Comparison of ENCODE assay signal across 15 cellular contexts in genomic region chr1:93798301-93798700, GRCh38.
DNase-seq lines count a peak whose midpoint lies in the region; ATAC-seq and TF ChIP-seq lines count a peak whose summit lies in the region.
"Had no signal": no experiment of that assay in that cellular context is flagged by ENCODE, and none has a peak within 500 bp of the region (broad histone marks: within the 10 kb centered on the region; RNA-seq: fewer than 3 reads in every experiment).

No MANE protein-coding gene starts in this region.

- TF ChIP-seq EP300 in upper lobe of left lung (IDR thresholded peaks at IDR 0.05): no peak

- H3K27me3 ChIP-seq in RWPE2 (ENCODE audit: insufficient read depth, poor library complexity, severe bottlenecking) (no peaks in the 10 kb centered on the region), fibroblast of lung (ENCODE audit: control insufficient read depth, insufficient read depth, low read length) (no peaks in the 10 kb centered on the region), upper lobe of left lung (no peaks in the 10 kb centered on the region), ascending aorta (no peaks in the 10 kb centered on the region)

- H4K20me1 ChIP-seq in fibroblast of lung (ENCODE audit: control insufficient read depth, extremely low read depth, insufficient read depth, low read length): no peaks in the 10 kb centered on the region

- intact Hi-C loops in ascending aorta (cut with DNase I): no loop called here

- CTCF ChIA-PET in T-cell (lab: Charles Lee): no interaction called here
- CTCF ChIA-PET in activated CD4-positive, alpha-beta memory T cell treated with anti-CD3 and anti-CD28 coated beads, Interleukin-2, amount 10 ng/mL, durations not matched to agents 7 days and 5 days (lab: Charles Lee): interaction anchor here (0.9 kb wide), 1 partner anchor 15 kb away, joined by 3 read pairs; no protein-coding TSS in a partner anchor

- H3K36me3 ChIP-seq in RWPE2 (ENCODE audit: low read depth) (no peaks in the 10 kb centered on the region), fibroblast of lung (ENCODE audit: control insufficient read depth, insufficient read depth, low read length) (no peaks in the 10 kb centered on the region), upper lobe of left lung (no peaks in the 10 kb centered on the region), ascending aorta (no peaks in the 10 kb centered on the region)

- WGBS in upper lobe of left lung, 2 donors: 26 to 48% methylated on average over 1 of the region's 1 CpG

- H3K27ac Mint-ChIP-seq in T-cell: no peak overlapping the region
- H3K27ac Mint-ChIP-seq in activated CD4-positive, alpha-beta memory T cell treated with anti-CD3 and anti-CD28 coated beads, Interleukin-2, amount 10 ng/mL, durations not matched to agents 7 days and 5 days: no peak overlapping the region
- H3K27ac Mint-ChIP-seq: activated naive CD8-positive, alpha-beta T cell treated with anti-CD3 and anti-CD28 coated beads, Interleukin-2, amount 10 ng/mL, durations not matched to agents 7 days and 5 days; mesothelial cell of epicardium had no signal

- H3K36me3 Mint-ChIP-seq in T-cell: peaks cover 3% of the 10 kb centered on the region
- no peaks in the 10 kb centered on the region for H3K36me3 Mint-ChIP-seq in activated CD4-positive, alpha-beta memory T cell treated with anti-CD3 and anti-CD28 coated beads, Interleukin-2, amount 10 ng/mL, durations not matched to agents 7 days and 5 days (ENCODE audit: low read depth)
- H3K36me3 Mint-ChIP-seq: activated naive CD8-positive, alpha-beta T cell treated with anti-CD3 and anti-CD28 coated beads, Interleukin-2, amount 10 ng/mL, durations not matched to agents 7 days and 5 days; mesothelial cell of epicardium had no signal

- H3K27me3 Mint-ChIP-seq in T-cell: peaks cover 2 to 6% of the 10 kb centered on the region in 2 donors
- H3K27me3 Mint-ChIP-seq in activated CD4-positive, alpha-beta memory T cell treated with anti-CD3 and anti-CD28 coated beads, Interleukin-2, amount 10 ng/mL, durations not matched to agents 7 days and 5 days: peaks cover 17% of the 10 kb centered on the region

- no peak overlapping the region for H3K4me2 ChIP-seq in fibroblast of lung (ENCODE audit: extremely low read depth, insufficient read depth, low read length)

- H3K9me3 ChIP-seq in RWPE2 (ENCODE audit: severe bottlenecking) (no peaks in the 10 kb centered on the region), fibroblast of lung (ENCODE audit: control insufficient read depth, insufficient read depth, low read depth, low read length) (no peaks in the 10 kb centered on the region), upper lobe of left lung (no peaks in the 10 kb centered on the region), ascending aorta (no peaks in the 10 kb centered on the region)

- H3K4me1 ChIP-seq in RWPE2 (ENCODE audit: insufficient read depth, poor library complexity, severe bottlenecking) (peaks cover 10% of the 10 kb centered on the region), fibroblast of lung (ENCODE audit: control insufficient read depth, extremely low read depth, insufficient read depth, low read length) (peaks cover 8% of the 10 kb centered on the region), upper lobe of left lung (peaks cover 0 to 10% (median 2%) of the 10 kb centered on the region in 4 donors), ascending aorta (peaks cover 0 to 6% of the 10 kb centered on the region in 2 donors)

- H3K27ac ChIP-seq in RWPE2 (ENCODE audit: poor library complexity, severe bottlenecking) (peak overlapping the region; percentile 83), fibroblast of lung (ENCODE audit: insufficient read depth, low read length) (no peak overlapping the region), upper lobe of left lung (no peak overlapping the region), ascending aorta (no peak overlapping the region)

- POLR2A ChIA-PET in T-cell (lab: Charles Lee): no interaction called here
- POLR2A ChIA-PET in activated CD4-positive, alpha-beta memory T cell treated with anti-CD3 and anti-CD28 coated beads, Interleukin-2, amount 10 ng/mL, durations not matched to agents 7 days and 5 days (lab: Charles Lee): no interaction called here

- H2AFZ ChIP-seq in fibroblast of lung (ENCODE audit: low read length): no peak overlapping the region

- no peak for TF ChIP-seq POLR2A in upper lobe of left lung (IDR thresholded peaks at IDR 0.05)

- DNase-seq in GM04503 (ENCODE audit: low read depth) (peak; percentile 84), RWPE2 (ENCODE audit: low spot score) (no peak), fibroblast of lung (ENCODE audit: low read depth in 2 of 2) (peak; percentile 82 to 93), retinal pigment epithelial cell (ENCODE audit: low read depth) (peak; percentile 73), T-cell (no peak), upper lobe of left lung (no peak), ascending aorta (ENCODE audit: low spot score in 2 of 2) (no peak)
- no peak for DNase-seq in activated CD4-positive, alpha-beta memory T cell treated with anti-CD3 and anti-CD28 coated beads, Interleukin-2, amount 10 ng/mL, durations not matched to agents 7 days and 5 days
- DNase-seq: activated naive CD8-positive, alpha-beta T cell treated with anti-CD3 and anti-CD28 coated beads, Interleukin-2, amount 10 ng/mL, durations not matched to agents 7 days and 5 days; COR-L47; effector memory CD4-positive, alpha-beta T cell; NCI-H1092 treated with DMSO at 0.1 percent for 48 hours; NCI-H510A; SHP77 had no signal

- H3K9me3 Mint-ChIP-seq in T-cell: no peaks in the 10 kb centered on the region
- no peaks in the 10 kb centered on the region for H3K9me3 Mint-ChIP-seq in activated CD4-positive, alpha-beta memory T cell treated with anti-CD3 and anti-CD28 coated beads, Interleukin-2, amount 10 ng/mL, durations not matched to agents 7 days and 5 days

- no peak overlapping the region for H3K9ac ChIP-seq in fibroblast of lung (ENCODE audit: insufficient read depth, low read length)

- no peaks in the 10 kb centered on the region for H3K79me2 ChIP-seq in fibroblast of lung (ENCODE audit: control insufficient read depth, insufficient read depth, low read length)

- H3K4me1 Mint-ChIP-seq in T-cell: no peaks in the 10 kb centered on the region
- no peaks in the 10 kb centered on the region for H3K4me1 Mint-ChIP-seq in activated CD4-positive, alpha-beta memory T cell treated with anti-CD3 and anti-CD28 coated beads, Interleukin-2, amount 10 ng/mL, durations not matched to agents 7 days and 5 days
- H3K4me1 Mint-ChIP-seq: activated naive CD8-positive, alpha-beta T cell treated with anti-CD3 and anti-CD28 coated beads, Interleukin-2, amount 10 ng/mL, durations not matched to agents 7 days and 5 days; mesothelial cell of epicardium had no signal

- ATAC-seq in RWPE2 (ENCODE audit: low read depth): peak; percentile 88
- ATAC-seq in T-cell (replicated peaks in 1 of 4): no peak
- ATAC-seq in upper lobe of left lung (ENCODE audit: low FRiP score in 2 of 2): no peak

- H3K4me3 Mint-ChIP-seq in T-cell: no peak overlapping the region
- H3K4me3 Mint-ChIP-seq in activated CD4-positive, alpha-beta memory T cell treated with anti-CD3 and anti-CD28 coated beads, Interleukin-2, amount 10 ng/mL, durations not matched to agents 7 days and 5 days: no peak overlapping the region
- H3K4me3 Mint-ChIP-seq: activated naive CD8-positive, alpha-beta T cell treated with anti-CD3 and anti-CD28 coated beads, Interleukin-2, amount 10 ng/mL, durations not matched to agents 7 days and 5 days; mesothelial cell of epicardium had no signal

- TF ChIP-seq CTCF in RWPE2 (IDR thresholded peaks at IDR 0.05; ENCODE audit: poor library complexity, severe bottlenecking) (no peak), fibroblast of lung (conservative IDR thresholded peaks at IDR 0.05 in 1 of 2, IDR thresholded peaks at IDR 0.05 in 1 of 2; ENCODE audit: low read depth in 1 of 2, low read length in 2 of 2) (no peak), retinal pigment epithelial cell (conservative IDR thresholded peaks at IDR 0.05; ENCODE audit: low read depth, low read length) (no peak), upper lobe of left lung (IDR thresholded peaks at IDR 0.05) (no peak), ascending aorta (IDR thresholded peaks at IDR 0.05) (no peak)

- H3K4me3 ChIP-seq in RWPE2 (ENCODE audit: severe bottlenecking) (no peak overlapping the region), fibroblast of lung (replicated peaks in 1 of 4; ENCODE audit: control extremely low read depth in 1 of 4, insufficient read depth in 1 of 4, low read depth in 3 of 4, low read length in 4 of 4) (no peak overlapping the region), retinal pigment epithelial cell (ENCODE audit: low read length) (no peak overlapping the region), upper lobe of left lung (no peak overlapping the region), ascending aorta (no peak overlapping the region)

Comparison
In these comparisons a context has a peak if more than half of its experiments do, and no peak if none do; other contexts are left out.
1. DNase-seq: peak in GM04503 (single experiment), fibroblast of lung (2 of 2) and retinal pigment epithelial cell (single experiment); none in RWPE2 (single experiment), T-cell (0 of 34), activated CD4-positive, alpha-beta memory T cell treated with anti-CD3 and anti-CD28 coated beads, Interleukin-2, amount 10 ng/mL, durations not matched to agents 7 days and 5 days (single experiment), upper lobe of left lung (0 of 2) and ascending aorta (0 of 2).